11 cellular contexts compared by ENCODE assay signal in the genomic region with DNA sequence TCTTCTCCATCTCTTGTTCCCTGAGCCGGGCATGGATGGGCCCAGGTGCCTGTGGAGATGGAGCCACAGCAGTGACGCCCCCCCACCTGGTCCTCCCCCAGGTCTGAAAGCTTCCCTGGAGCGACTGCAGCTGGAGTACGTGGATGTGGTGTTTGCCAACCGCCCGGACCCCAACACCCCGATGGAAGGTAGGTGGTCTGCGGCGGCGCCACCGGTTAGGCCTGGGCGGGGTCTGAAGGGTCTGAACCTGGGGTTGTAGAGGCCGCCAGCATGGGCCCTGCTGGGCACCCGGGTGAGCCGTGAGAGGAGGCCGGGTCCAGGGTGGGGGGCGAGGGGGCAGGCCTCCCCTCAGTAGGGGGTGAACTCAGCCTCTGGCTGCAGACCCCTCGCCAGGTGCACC.
"Had no signal": no experiment of that assay in that cellular context is flagged by ENCODE, and none has a peak within 500 bp of the region (broad histone marks: within the 10 kb centered on the region; RNA-seq: fewer than 3 reads in every experiment).

No MANE protein-coding gene starts in this region.

- H3K27ac ChIP-seq: GM23248 had no signal

- H3K4me1 Mint-ChIP-seq: GM23338, H9 had no signal

- H3K9ac ChIP-seq: GM23248 had no signal

- H3K27ac Mint-ChIP-seq: GM23338, H9, HFFc6 had no signal

- ATAC-seq: GM23338, HCT116 had no signal

- H3K4me2 ChIP-seq: GM23338 had no signal

- H3K4me3 Mint-ChIP-seq: GM23338, H9, HFFc6 had no signal

- H2AFZ ChIP-seq: GM23248, GM23338 had no signal

- H3K4me1 ChIP-seq: HAP-1 had no signal

- FAIRE-seq: H1, H54 had no signal

- DNase-seq: GM23248, GOT3, H7, H9, HCEC 1CT, HFFc6 had no signal

- H3K4me3 ChIP-seq: GM23248, GM23338, HAP-1 had no signal

- H3K9me3 ChIP-seq: HAP-1 had no signal

- H3K9me3 Mint-ChIP-seq: GM23338, H9, HFFc6 had no signal

- H3K36me3 ChIP-seq: HAP-1 had no signal
